In genomic region chr14:22713631-22713950, GRCh38 we compare ENCODE assay signal across 8 cellular contexts. TPM values are rescaled to one million over a fixed set of nuclear protein-coding genes. Genes with fewer than 3 reads are reported as not detected.
A peak's percentile ranks its signal among the peaks of the same experiment; 100 is the strongest.
DNase-seq lines count a peak whose midpoint lies in the region; ATAC-seq and TF ChIP-seq lines count a peak whose summit lies in the region.

No MANE protein-coding gene starts in this region.

- H3K27me3 Mint-ChIP-seq in MCF 10A (ENCODE audit: insufficient read depth, unreplicated experiment) (peaks cover 34% of the 10 kb centered on the region), nephron progenitor cell (ENCODE audit: low read depth, poor library complexity) (peaks cover 18% of the 10 kb centered on the region)

- POLR2A ChIA-PET in MCF 10A (lab: Yijun Ruan, JAX): no interaction called here

- no peaks in the 10 kb centered on the region for H3F3A ChIP-seq in DOHH2 (ENCODE audit: control insufficient read depth, insufficient read depth)

- CTCF ChIA-PET in MCF 10A (lab: Yijun Ruan, JAX): interaction anchor here (0.6 to 0.9 kb wide), 2 partner anchors 11 to 61 kb away, joined by 3 read pairs; no protein-coding TSS in a partner anchor

- intact Hi-C loops in MCF 10A (cut with micrococcal nuclease): loop anchor here (1.0 to 5.0 kb wide), 3 partner anchors 55 to 156 kb away; no protein-coding TSS in a partner anchor

- no peaks in the 10 kb centered on the region for H3K79me2 ChIP-seq in DOHH2 (ENCODE audit: control insufficient read depth, low read length)

- H3K4me2 ChIP-seq in DOHH2 (ENCODE audit: low read length): peak overlapping the region; percentile 76

- H3K27me3 ChIP-seq in DOHH2 (ENCODE audit: control insufficient read depth, low read length): no peaks in the 10 kb centered on the region

- H3K4me3 Mint-ChIP-seq in MCF 10A (ENCODE audit: unreplicated experiment): peak overlapping the region; percentile 72
- H3K4me3 Mint-ChIP-seq in nephron progenitor cell: peak overlapping the region; percentile 79

- H3K27ac ChIP-seq in DOHH2 (ENCODE audit: low read depth, low read length): no peak overlapping the region

- peak overlapping the region; percentile 71 for H3K4me3 ChIP-seq in DOHH2 (ENCODE audit: low read length)
- peak overlapping the region; percentile 54 for H3K4me3 ChIP-seq in LNCaP clone FGC (ENCODE audit: low read depth, low read length)

- H3K36me3 ChIP-seq in DOHH2 (ENCODE audit: control insufficient read depth, low read length): no peaks in the 10 kb centered on the region

- no TSS peak for BruUV-seq in MCF 10A (replicated peaks; lab: Mats Ljungman, UMichigan)

- H3K9me2 ChIP-seq in DOHH2 (replicated peaks; ENCODE audit: control insufficient read depth, low read length): no peaks in the 10 kb centered on the region

- H3K27ac Mint-ChIP-seq in MCF 10A (ENCODE audit: low read depth, unreplicated experiment) (no peak overlapping the region), nephron progenitor cell (no peak overlapping the region)

- H3K36me3 Mint-ChIP-seq in MCF 10A (ENCODE audit: insufficient read depth, unreplicated experiment): no peaks in the 10 kb centered on the region
- no peaks in the 10 kb centered on the region for H3K36me3 Mint-ChIP-seq in nephron progenitor cell (ENCODE audit: low read depth)

- TF ChIP-seq CTCF in DOHH2 (IDR thresholded peaks at IDR 0.05; ENCODE audit: low read depth, low read length, poor library complexity, severe bottlenecking) (no peak), LNCaP clone FGC (IDR thresholded peaks at IDR 0.05; ENCODE audit: control insufficient read depth, extremely low read depth, insufficient read depth) (no peak), MCF 10A (IDR thresholded peaks at IDR 0.05; ENCODE audit: unreplicated experiment) (no peak), nephron progenitor cell (IDR thresholded peaks at IDR 0.05) (no peak)

- no peaks in the 10 kb centered on the region for H3K9me3 Mint-ChIP-seq in MCF 10A (ENCODE audit: unreplicated experiment)
- peaks cover 4% of the 10 kb centered on the region for H3K9me3 Mint-ChIP-seq in nephron progenitor cell

- no peaks in the 10 kb centered on the region for H3K4me1 Mint-ChIP-seq in MCF 10A (ENCODE audit: insufficient read depth, unreplicated experiment)
- no peaks in the 10 kb centered on the region for H3K4me1 Mint-ChIP-seq in nephron progenitor cell

- DNase-seq in LNCaP clone FGC (ENCODE audit: low read depth) (no peak), MCF 10A (ENCODE audit: unreplicated experiment) (no peak), nephron progenitor cell (no peak), GDM1 (lab: John Stamatoyannopoulos, UW) (no peak), NCI-H2029 (lab: John Stamatoyannopoulos, UW) (no peak)
- no peak for DNase-seq in stimulated activated naive CD4-positive, alpha-beta T cell (lab: John Stamatoyannopoulos, UW)

- H4K20me1 ChIP-seq in DOHH2 (ENCODE audit: control insufficient read depth, insufficient read depth, low read depth, low read length): no peaks in the 10 kb centered on the region

- no peaks in the 10 kb centered on the region for H3K9me3 ChIP-seq in DOHH2 (ENCODE audit: control insufficient read depth, insufficient read depth, low read length)

- ATAC-seq in GM21723 (IDR thresholded peaks at IDR 0.05; ENCODE audit: unreplicated experiment): no peak

- peaks cover 14% of the 10 kb centered on the region for H3K4me1 ChIP-seq in DOHH2 (ENCODE audit: control insufficient read depth, low read length)

RNA-seq across cellular contexts. Expression of gene OXA1L, which starts 52.9 kb away (rescaled TPM):
- total RNA-seq in MCF 10A (2022): 100 and 103 TPM in 2 replicates
